ENCODE assay signal across 8 cellular contexts in genomic region chr2:25301453-25302352, GRCh38. TPM values are rescaled to one million over a fixed set of nuclear protein-coding genes. Genes with fewer than 3 reads are reported as not detected.
A peak's percentile ranks its signal among the peaks of the same experiment; 100 is the strongest.
DNase-seq lines count a peak whose midpoint lies in the region; ATAC-seq and TF ChIP-seq lines count a peak whose summit lies in the region.

No MANE protein-coding gene starts in this region.

- DNase-seq in A673 (ENCODE audit: low spot score) (no peak), GM19240 (ENCODE audit: insufficient read length, low spot score) (peak; percentile 80), amniotic stem cell (lab: John Stamatoyannopoulos, UW) (peak; percentile 13), renal cortical epithelial cell (ENCODE audit: low read depth) (peak; percentile 83), DMS153 (lab: John Stamatoyannopoulos, UW) (no peak), middle frontal gyrus (ENCODE audit: extremely low spot score, low spot score) (no peak)

- POLR2A ChIA-PET in A673 (lab: Charles Lee; ENCODE audit: low non-redundant PET): interaction anchor here (0.7 kb wide), 1 partner anchor 233 kb away, joined by 3 read pairs; no protein-coding TSS in a partner anchor

- BruUV-seq in A673 (replicated peaks; lab: Mats Ljungman, UMichigan): no TSS peak

- ATAC-seq in HG03175 (IDR thresholded peaks at IDR 0.05; ENCODE audit: unreplicated experiment) (peak; percentile 97), SK-N-SH treated with all-trans-retinoic acid at 6 μM for 48 hours (peak; percentile 78)

- peaks cover 19% of the 10 kb centered on the region for H3K36me3 ChIP-seq in A673 (ENCODE audit: insufficient read depth, low read length, poor library complexity, severe bottlenecking)

- H3K4me3 ChIP-seq in A673 (ENCODE audit: low read depth, low read length, poor library complexity, severe bottlenecking): no peak overlapping the region

- CTCF ChIA-PET in A673 (lab: Charles Lee): no interaction called here

- H3K4me1 ChIP-seq in A673 (ENCODE audit: insufficient read depth, low read length, poor library complexity, severe bottlenecking): peaks cover 44% of the 10 kb centered on the region

- TF ChIP-seq CTCF in A673 (conservative IDR thresholded peaks at IDR 0.05; ENCODE audit: low read depth, low read length): no peak

- peak overlapping the region; percentile 18 for H3K27ac ChIP-seq in A673 (ENCODE audit: low read depth, low read length, poor library complexity, severe bottlenecking)

- intact Hi-C loops in A673 (cut with micrococcal nuclease; ENCODE audit: unreplicated experiment): loop anchor here (10.0 kb wide), 1 partner anchor 363 kb away; no protein-coding TSS in a partner anchor

- no peaks in the 10 kb centered on the region for H3K27me3 ChIP-seq in A673 (replicated peaks; ENCODE audit: insufficient read depth, low read depth, low read length, poor library complexity)

- no peaks in the 10 kb centered on the region for H3K9me3 ChIP-seq in A673 (ENCODE audit: low read depth, low read length, poor library complexity, severe bottlenecking)

TF ChIP-seq in SK-N-SH treated with all-trans-retinoic acid at 6 μM for 48 hours, 23 proteins besides CTCF, POLR2A, EP300 and RAD21:
- TF ChIP-seq ESRRG (CRISPR knock-in tag; IDR thresholded peaks at IDR 0.05) (no peak), BACH2 (CRISPR knock-in tag; IDR thresholded peaks at IDR 0.05; ENCODE audit: borderline replicate concordance) (no peak), TOX (CRISPR knock-in tag; IDR thresholded peaks at IDR 0.05; ENCODE audit: borderline replicate concordance) (no peak), OSR1 (CRISPR knock-in tag; IDR thresholded peaks at IDR 0.05) (no peak), ZC3H10 (CRISPR knock-in tag; IDR thresholded peaks at IDR 0.05) (no peak), PATZ1 (CRISPR knock-in tag; IDR thresholded peaks at IDR 0.05; ENCODE audit: borderline replicate concordance) (no peak), PPARA (CRISPR knock-in tag; IDR thresholded peaks at IDR 0.05; ENCODE audit: borderline replicate concordance) (no peak), ZFP30 (CRISPR knock-in tag; IDR thresholded peaks at IDR 0.05) (no peak), ZNF70 (CRISPR knock-in tag; IDR thresholded peaks at IDR 0.05) (no peak), TCF4 (CRISPR knock-in tag; IDR thresholded peaks at IDR 0.05; ENCODE audit: borderline replicate concordance) (no peak), GLIS3 (CRISPR knock-in tag; IDR thresholded peaks at IDR 0.05) (no peak), CSDC2 (CRISPR knock-in tag; IDR thresholded peaks at IDR 0.05) (no peak)

RNA-seq across cellular contexts. Expression of gene DNMT3A, which starts 40.0 kb away (rescaled TPM):
- total RNA-seq in A673 (2021) (109 and 123 TPM in 2 replicates), renal cortical epithelial cell (9.9 and 29.5 TPM in 2 replicates)

Comparison
In these comparisons a context has a peak if more than half of its experiments do, and no peak if none do; other contexts are left out.
1. DNase-seq: peak in GM19240 (single experiment), amniotic stem cell (single experiment) and renal cortical epithelial cell (single experiment); none in A673 (single experiment), DMS153 (single experiment) and middle frontal gyrus (single experiment).